In genomic region chr19:5032101-5032967, GRCh38 we compare ENCODE assay signal across 10 cellular contexts.
DNase-seq lines count a peak whose midpoint lies in the region; ATAC-seq, FAIRE-seq and TF ChIP-seq lines count a peak whose summit lies in the region.
"Had no signal": no experiment of that assay in that cellular context is flagged by ENCODE, and none has a peak within 500 bp of the region (broad histone marks: within the 10 kb centered on the region; RNA-seq: fewer than 3 reads in every experiment).

No MANE protein-coding gene starts in this region.

- H4K20me1 ChIP-seq in GM12878 (ENCODE audit: control insufficient read depth, insufficient read depth), result peaks cover 3% of the 10 kb centered on the region

- no peak for FAIRE-seq in GM12878 (lab: Jason Lieb, UNC)

- in situ Hi-C loops in GM12878 (cut with MboI), result loop anchor here (5.0 kb wide), 2 partner anchors 160 to 225 kb away; no protein-coding TSS in a partner anchor

- H3K4me2 ChIP-seq in GM12878 (ENCODE audit: control insufficient read depth, insufficient read depth), result no peak overlapping the region

- no peak for TF ChIP-seq POLR2A in GM12878 (IDR thresholded peaks at IDR 0.05; ENCODE audit: low read depth, low read length)
- TF ChIP-seq POLR2A in spleen (IDR thresholded peaks at IDR 0.05), result no peak

- H2AFZ ChIP-seq in GM12878 (ENCODE audit: control insufficient read depth, low read depth, low read length), result no peak overlapping the region

- DNase-seq in activated naive CD4-positive, alpha-beta T cell treated with anti-CD3 and anti-CD28 coated beads for 36 hours, result no peak
- DNase-seq in GM12878 (ENCODE audit: low read depth, low spot score), result no peak
- peak in 1 of 3 donors; percentile 69 for DNase-seq in right cardiac atrium
- DNase-seq in spleen, result peak; percentile 74
- DNase-seq in NCI-H345 (lab: John Stamatoyannopoulos, UW), result no peak
- DNase-seq in AG08395 (ENCODE audit: low spot score), result no peak

- intact Hi-C loops in activated naive CD4-positive, alpha-beta T cell treated with anti-CD3 and anti-CD28 coated beads for 36 hours (cut with micrococcal nuclease), result no loop called here
- intact Hi-C loops in GM12878 (cut with micrococcal nuclease; ENCODE audit: unreplicated experiment), result loop anchor here (5.0 kb wide), 1 partner anchor 300 kb away; no protein-coding TSS in a partner anchor
- intact Hi-C loops in right cardiac atrium (cut with DNase I), result loop anchor here in 3 of 4 donors (5.0 kb wide), 2 partner anchors 160 to 220 kb away; no protein-coding TSS in a partner anchor
- intact Hi-C loops in spleen (cut with DNase I; ENCODE audit: low total_unique reads), result loop anchor here (5.0 kb wide), 2 partner anchors 160 to 220 kb away; no protein-coding TSS in a partner anchor

- no peak for TF ChIP-seq EP300 in GM12878 (IDR thresholded peaks at IDR 0.05; ENCODE audit: borderline replicate concordance in 1 of 2, control insufficient read depth in 1 of 2, low read depth in 2 of 2, low read length in 2 of 2)

- H3K27ac Mint-ChIP-seq in activated naive CD4-positive, alpha-beta T cell treated with anti-CD3 and anti-CD28 coated beads, Interleukin-2, amount 50 U/mL, for 24 hours, result peak overlapping the region; percentile 68
- no peak overlapping the region for H3K27ac Mint-ChIP-seq in activated naive CD4-positive, alpha-beta T cell treated with anti-CD3 and anti-CD28 coated beads for 36 hours
- H3K27ac Mint-ChIP-seq: natural killer cell treated with Interleukin-12 subunit alpha and Interleukin-12 subunit beta and Interleukin-15 and Interleukin-18, amount 100 ng/mL, for 72 hours had no signal

- CTCF ChIA-PET in activated naive CD4-positive, alpha-beta T cell treated with anti-CD3 and anti-CD28 coated beads for 36 hours (lab: Charles Lee), result interaction anchor here (0.6 to 5.5 kb wide), 13 partner anchors 11 to 223 kb away, joined by 3 to 46 read pairs (median 5); no protein-coding TSS in a partner anchor
- CTCF ChIA-PET in GM12878 (lab: Yijun Ruan, JAX), result interaction anchor here (0.8 to 5.9 kb wide), 20 partner anchors 15 to 362 kb away, joined by 3 to 72 read pairs (median 6); partner anchors contain the start of gene KDM4B

- no peaks in the 10 kb centered on the region for H3K36me3 Mint-ChIP-seq in activated naive CD4-positive, alpha-beta T cell treated with anti-CD3 and anti-CD28 coated beads, Interleukin-2, amount 50 U/mL, for 24 hours
- H3K36me3 Mint-ChIP-seq in activated naive CD4-positive, alpha-beta T cell treated with anti-CD3 and anti-CD28 coated beads for 36 hours (ENCODE audit: low read depth), result peaks cover 3% of the 10 kb centered on the region
- H3K36me3 Mint-ChIP-seq: natural killer cell treated with Interleukin-12 subunit alpha and Interleukin-12 subunit beta and Interleukin-15 and Interleukin-18, amount 100 ng/mL, for 72 hours had no signal

- no peak overlapping the region for H3K9ac ChIP-seq in GM12878 (ENCODE audit: control insufficient read depth, insufficient read depth, low read length)

- ATAC-seq in GM12878 (no peak), right cardiac atrium (peak; percentile 9 to 14), HG03457 (IDR thresholded peaks at IDR 0.05; ENCODE audit: unreplicated experiment) (no peak)

- H3K4me1 ChIP-seq in GM12878 (ENCODE audit: control insufficient read depth, insufficient read depth, low read length) (peaks cover 7% of the 10 kb centered on the region), right cardiac atrium (ENCODE audit: control insufficient read depth, insufficient read depth, low read length) (peaks cover 5% of the 10 kb centered on the region), spleen (peaks cover 11 to 85% (median 52%) of the 10 kb centered on the region in 6 donors)

- H3K27me3 ChIP-seq in GM12878 (replicated peaks in 1 of 2; ENCODE audit: control insufficient read depth in 2 of 2, insufficient read depth in 2 of 2, low read length in 1 of 2) (no peaks in the 10 kb centered on the region), right cardiac atrium (ENCODE audit: control insufficient read depth, insufficient read depth) (no peaks in the 10 kb centered on the region), spleen (replicated peaks in 1 of 7) (no peaks in the 10 kb centered on the region)
- H3K27me3 ChIP-seq: SJSA1 had no signal

- BruUV-seq in GM12878 (replicated peaks; lab: Mats Ljungman, UMichigan), result no TSS peak

- SMC1A ChIA-PET in GM12878 (lab: Charles Lee; ENCODE audit: uncharacterized antibody, unreplicated experiment), result interaction anchor here (0.6 to 1.7 kb wide), 9 partner anchors 9 to 320 kb away, joined by 3 to 15 read pairs (median 3); no protein-coding TSS in a partner anchor

- no peak overlapping the region for H3K27ac ChIP-seq in GM12878 (ENCODE audit: control insufficient read depth, insufficient read depth)
- peak overlapping the region; percentile 27 for H3K27ac ChIP-seq in right cardiac atrium (ENCODE audit: low read length)
- peak overlapping the region in 2 of 8 donors; percentile 11 to 44 for H3K27ac ChIP-seq in spleen
- H3K27ac ChIP-seq: SJSA1 had no signal

- no peaks in the 10 kb centered on the region for H3K9me3 Mint-ChIP-seq in activated naive CD4-positive, alpha-beta T cell treated with anti-CD3 and anti-CD28 coated beads, Interleukin-2, amount 50 U/mL, for 24 hours
- H3K9me3 Mint-ChIP-seq in activated naive CD4-positive, alpha-beta T cell treated with anti-CD3 and anti-CD28 coated beads for 36 hours, result no peaks in the 10 kb centered on the region
- H3K9me3 Mint-ChIP-seq: natural killer cell treated with Interleukin-12 subunit alpha and Interleukin-12 subunit beta and Interleukin-15 and Interleukin-18, amount 100 ng/mL, for 72 hours had no signal

- H3K4me3 Mint-ChIP-seq in activated naive CD4-positive, alpha-beta T cell treated with anti-CD3 and anti-CD28 coated beads, Interleukin-2, amount 50 U/mL, for 24 hours, result no peak overlapping the region
- H3K4me3 Mint-ChIP-seq in activated naive CD4-positive, alpha-beta T cell treated with anti-CD3 and anti-CD28 coated beads for 36 hours, result no peak overlapping the region
- H3K4me3 Mint-ChIP-seq: natural killer cell treated with Interleukin-12 subunit alpha and Interleukin-12 subunit beta and Interleukin-15 and Interleukin-18, amount 100 ng/mL, for 72 hours had no signal

- peaks cover 11 to 12% of the 10 kb centered on the region in 2 experiments; a peak in 3 of 4 replicates for H3K36me3 ChIP-seq in GM12878 (ENCODE audit: control insufficient read depth in 2 of 2, insufficient read depth in 2 of 2, low read length in 1 of 2)
- H3K36me3 ChIP-seq in spleen, result peaks cover 0 to 49% (median 18%) of the 10 kb centered on the region in 6 donors

- no peak for TF ChIP-seq CTCF in GM12878 (IDR thresholded peaks at IDR 0.05 in 2 of 3, conservative IDR thresholded peaks at IDR 0.05 in 1 of 3; ENCODE audit: control insufficient read depth in 2 of 3, extremely low read depth in 1 of 3, insufficient read depth in 1 of 3, low read depth in 3 of 3, low read length in 3 of 3)
- TF ChIP-seq CTCF in spleen (IDR thresholded peaks at IDR 0.05 in 8 of 11, conservative IDR thresholded peaks at IDR 0.05 in 3 of 11), result no peak

- H3K27me3 Mint-ChIP-seq in activated naive CD4-positive, alpha-beta T cell treated with anti-CD3 and anti-CD28 coated beads, Interleukin-2, amount 50 U/mL, for 24 hours, result no peaks in the 10 kb centered on the region
- no peaks in the 10 kb centered on the region for H3K27me3 Mint-ChIP-seq in activated naive CD4-positive, alpha-beta T cell treated with anti-CD3 and anti-CD28 coated beads for 36 hours (ENCODE audit: low read depth)
- H3K27me3 Mint-ChIP-seq: natural killer cell treated with Interleukin-12 subunit alpha and Interleukin-12 subunit beta and Interleukin-15 and Interleukin-18, amount 100 ng/mL, for 72 hours had no signal

- RAD21 ChIA-PET in GM12878 (lab: Charles Lee; ENCODE audit: unreplicated experiment), result interaction anchor here (0.6 to 2.7 kb wide), 12 partner anchors 42 to 223 kb away, joined by 3 to 35 read pairs (median 4); partner anchors contain the start of gene KDM4B

- 80% methylated on average over 51 of the region's 52 CpGs for WGBS in GM12878 (ENCODE audit: insufficient coverage, insufficient replicate concordance, low lambda C conversion rate, missing lambda C conversion rate)
- WGBS in right cardiac atrium, result 81% methylated on average over 52 of the region's 52 CpGs
- 73 to 80% (median 75%) methylated on average over 42 to 52 of the region's 52 CpGs for WGBS in spleen, 5 donors

- H3K9me3 ChIP-seq in GM12878 (replicated peaks; ENCODE audit: control insufficient read depth, insufficient read depth, low read length) (no peaks in the 10 kb centered on the region), right cardiac atrium (ENCODE audit: control insufficient read depth, low read length) (no peaks in the 10 kb centered on the region), spleen (no peaks in the 10 kb centered on the region)
- H3K9me3 ChIP-seq: SJSA1 had no signal

- H3K4me1 Mint-ChIP-seq in activated naive CD4-positive, alpha-beta T cell treated with anti-CD3 and anti-CD28 coated beads, Interleukin-2, amount 50 U/mL, for 24 hours, result peaks cover 7% of the 10 kb centered on the region
- H3K4me1 Mint-ChIP-seq in activated naive CD4-positive, alpha-beta T cell treated with anti-CD3 and anti-CD28 coated beads for 36 hours (ENCODE audit: low read depth), result peaks cover 2% of the 10 kb centered on the region

- POLR2A ChIA-PET in GM12878 (lab: Charles Lee), result no interaction called here

- H3K4me3 ChIP-seq in GM12878 (no peak overlapping the region), right cardiac atrium (ENCODE audit: low read length) (no peak overlapping the region), spleen (no peak overlapping the region)
- H3K4me3 ChIP-seq: SJSA1 had no signal

- TF ChIP-seq RAD21 in GM12878 (IDR thresholded peaks at IDR 0.05; ENCODE audit: insufficient read depth, low read depth, low read length), result no peak

- peaks cover 18% of the 10 kb centered on the region for H3K79me2 ChIP-seq in GM12878 (ENCODE audit: control insufficient read depth, insufficient read depth, low read length)

TF ChIP-seq in GM12878, 131 proteins besides CTCF, POLR2A, EP300 and RAD21:
- no peak for TF ChIP-seq RCOR1 (conservative IDR thresholded peaks at IDR 0.05; ENCODE audit: low read depth, low read length)
- TF ChIP-seq ZBTB33 (IDR thresholded peaks at IDR 0.05), result 0 out of 2 replicates have a peak, but pooled peaks have one; percentile 37

Comparison
In these comparisons a context has a peak if more than half of its experiments do, and no peak if none do; other contexts are left out.
1. ATAC-seq: peak in right cardiac atrium (2 of 2); none in GM12878 (single experiment) and HG03457 (single experiment).